9 cellular contexts compared by ENCODE assay signal in genomic region chr7:34133983-34134782, GRCh38.
DNase-seq lines count a peak whose midpoint lies in the region; ATAC-seq and TF ChIP-seq lines count a peak whose summit lies in the region.
"Had no signal": no experiment of that assay in that cellular context is flagged by ENCODE, and none has a peak within 500 bp of the region (broad histone marks: within the 10 kb centered on the region; RNA-seq: fewer than 3 reads in every experiment).

No MANE protein-coding gene starts in this region.

- no peak overlapping the region for H4K8ac ChIP-seq in H9 (replicated peaks; ENCODE audit: insufficient read length, low read depth, low read length)

- H2BK120ac ChIP-seq in H9 (ENCODE audit: low read depth, low read length, poor library complexity, severe bottlenecking): no peak overlapping the region

- H3K4me1 Mint-ChIP-seq in H9: peaks cover 19% of the 10 kb centered on the region in 2 experiments

- H2BK20ac ChIP-seq in H9 (ENCODE audit: low read depth, low read length, poor library complexity, severe bottlenecking): no peak overlapping the region

- no peak overlapping the region for H3K4ac ChIP-seq in H9 (ENCODE audit: low read depth, low read length)

- H3K14ac ChIP-seq in H9 (ENCODE audit: insufficient read depth, low read length): no peak overlapping the region

- H3K27me3 ChIP-seq in H9 (ENCODE audit: insufficient read depth, low read length): no peaks in the 10 kb centered on the region
- no peaks in the 10 kb centered on the region for H3K27me3 ChIP-seq in hepatocyte
- no peaks in the 10 kb centered on the region for H3K27me3 ChIP-seq in skeletal muscle satellite cell (ENCODE audit: control insufficient read depth, insufficient read depth, low read length)

- 100% methylated on average over 2 of the region's 12 CpGs for WGBS in H9 (ENCODE audit: extremely low coverage, insufficient read length, low lambda C conversion rate)
- 41% methylated on average over 12 of the region's 12 CpGs for WGBS in hepatocyte (ENCODE audit: low lambda C conversion rate, missing lambda C conversion rate)

- no peak overlapping the region for H3K9ac ChIP-seq in H9 (ENCODE audit: extremely low read depth, insufficient read length, low read length)
- H3K9ac ChIP-seq in skeletal muscle satellite cell (ENCODE audit: low read depth, low read length): peak overlapping the region; percentile 15

- no peak overlapping the region for H2AFZ ChIP-seq in H9 (ENCODE audit: low read length)
- no peak overlapping the region for H2AFZ ChIP-seq in hepatocyte

- H3K27ac ChIP-seq in H9 (ENCODE audit: insufficient read length, low read depth, low read length): no peak overlapping the region
- H3K27ac ChIP-seq in hepatocyte: no peak overlapping the region

- no peaks in the 10 kb centered on the region for H4K20me1 ChIP-seq in H9 (ENCODE audit: control insufficient read depth, insufficient read depth, insufficient read length)
- no peaks in the 10 kb centered on the region for H4K20me1 ChIP-seq in hepatocyte (ENCODE audit: insufficient read depth, poor library complexity, severe bottlenecking)

- ATAC-seq in HG03196 (IDR thresholded peaks at IDR 0.05; ENCODE audit: unreplicated experiment): no peak

- H4K5ac ChIP-seq in H9 (ENCODE audit: insufficient read length, low read depth, low read length): no peak overlapping the region

- no peaks in the 10 kb centered on the region for H3K79me1 ChIP-seq in H9 (ENCODE audit: insufficient read depth, low read depth, low read length, poor library complexity, severe bottlenecking)

- H3K9me3 ChIP-seq in H9 (ENCODE audit: control insufficient read depth, low read depth, low read length) (no peaks in the 10 kb centered on the region), hepatocyte (ENCODE audit: low read depth) (no peaks in the 10 kb centered on the region), skeletal muscle satellite cell (replicated peaks; ENCODE audit: low read length) (no peaks in the 10 kb centered on the region)

- H2AK5ac ChIP-seq in H9 (ENCODE audit: insufficient read length, low read length): no peak overlapping the region

- H3K4me2 ChIP-seq in H9 (ENCODE audit: insufficient read depth, insufficient read length, low read length): no peak overlapping the region
- H3K4me2 ChIP-seq in hepatocyte: no peak overlapping the region
- no peak overlapping the region for H3K4me2 ChIP-seq in skeletal muscle satellite cell (ENCODE audit: low read length)

- H4K91ac ChIP-seq in H9 (ENCODE audit: insufficient read length, low read depth, low read length): no peak overlapping the region

- DNase-seq in DMS 273 (lab: John Stamatoyannopoulos, UW; ENCODE audit: unreplicated experiment) (peak; percentile 90), H9 (peak; percentile 81), NCI-H510A (lab: John Stamatoyannopoulos, UW) (peak; percentile 13), anterior cingulate cortex (lab: John Stamatoyannopoulos, UW) (peak in 34 of 58 donors; percentile 5 to 71 (median 31)), hepatocyte (ENCODE audit: low spot score) (peak; percentile 85)
- no peak for DNase-seq in activated effector memory CD4-positive, alpha-beta T cell treated with anti-CD3 and anti-CD28 coated beads, Interleukin-2, amount 50 U/mL, for 16 hours

- H2BK5ac ChIP-seq in H9 (ENCODE audit: insufficient read length, low read length): no peak overlapping the region

- H3K79me2 ChIP-seq in H9 (ENCODE audit: insufficient read depth, low read length) (no peaks in the 10 kb centered on the region), hepatocyte (no peaks in the 10 kb centered on the region)

- no peak overlapping the region for H2BK12ac ChIP-seq in H9 (ENCODE audit: insufficient read length, low read depth, low read length)

- peak overlapping the region in 1 of 3 experiments; percentile 1; a peak in 1 of 7 replicates for H3K27ac Mint-ChIP-seq in H9
- H3K27ac Mint-ChIP-seq: T-helper 1 cell treated with Interleukin-12 subunit alpha and Interleukin-12 subunit beta and Interleukin-4 antibody, amounts not matched to agents 30 μg/mL and 1 μg/mL, for 36 hours had no signal

- H3K36me3 Mint-ChIP-seq in H9 (ENCODE audit: insufficient read depth in 1 of 3, low read depth in 3 of 3): no peaks in the 10 kb centered on the region

- H2BK15ac ChIP-seq in H9 (ENCODE audit: low read depth, low read length): no peak overlapping the region

- H3K18ac ChIP-seq in H9 (ENCODE audit: insufficient read length, low read depth, low read length): no peak overlapping the region

- H3K4me1 ChIP-seq in H9 (ENCODE audit: insufficient read depth, low read length): no peaks in the 10 kb centered on the region
- H3K4me1 ChIP-seq in hepatocyte (ENCODE audit: insufficient read depth): no peaks in the 10 kb centered on the region
- peaks cover 7% of the 10 kb centered on the region for H3K4me1 ChIP-seq in skeletal muscle satellite cell (ENCODE audit: control insufficient read depth, insufficient read depth, low read length)

- TF ChIP-seq CTCF in H9 (conservative IDR thresholded peaks at IDR 0.05) (peak; percentile 90), hepatocyte (IDR thresholded peaks at IDR 0.05; ENCODE audit: poor library complexity) (peak; percentile 79)

- no peak overlapping the region for H3K56ac ChIP-seq in H9 (ENCODE audit: insufficient read length, low read depth, low read length)

- no peak overlapping the region for H3T11ph ChIP-seq in H9 (ENCODE audit: low read length)

- no peaks in the 10 kb centered on the region for H3K23me2 ChIP-seq in H9 (ENCODE audit: insufficient read length, low read depth, low read length, poor library complexity, severe bottlenecking)

- H3K36me3 ChIP-seq in hepatocyte (replicated peaks; ENCODE audit: insufficient read depth, low read depth) (no peaks in the 10 kb centered on the region), skeletal muscle satellite cell (ENCODE audit: insufficient read depth, low read length) (no peaks in the 10 kb centered on the region)

- H3K4me3 ChIP-seq in hepatocyte (no peak overlapping the region), skeletal muscle satellite cell (ENCODE audit: low read length) (no peak overlapping the region)

- no peaks in the 10 kb centered on the region; a peak in 1 of 5 replicates for H3K9me3 Mint-ChIP-seq in H9
- H3K9me3 Mint-ChIP-seq: T-helper 1 cell treated with Interleukin-12 subunit alpha and Interleukin-12 subunit beta and Interleukin-4 antibody, amounts not matched to agents 30 μg/mL and 1 μg/mL, for 36 hours had no signal

- H3K23ac ChIP-seq in H9 (ENCODE audit: insufficient read length, low read depth, low read length): no peak overlapping the region

- H3K27me3 Mint-ChIP-seq in H9 (ENCODE audit: low read depth): no peaks in the 10 kb centered on the region

- no peaks in the 10 kb centered on the region for H3K9me2 ChIP-seq in hepatocyte (replicated peaks; ENCODE audit: insufficient read depth)

- H3K4me3 Mint-ChIP-seq in H9: no peak overlapping the region
- H3K4me3 Mint-ChIP-seq: T-helper 1 cell treated with Interleukin-12 subunit alpha and Interleukin-12 subunit beta and Interleukin-4 antibody, amounts not matched to agents 30 μg/mL and 1 μg/mL, for 36 hours had no signal
